Comparison of ENCODE assay signal across 9 cellular contexts in the genomic region with DNA sequence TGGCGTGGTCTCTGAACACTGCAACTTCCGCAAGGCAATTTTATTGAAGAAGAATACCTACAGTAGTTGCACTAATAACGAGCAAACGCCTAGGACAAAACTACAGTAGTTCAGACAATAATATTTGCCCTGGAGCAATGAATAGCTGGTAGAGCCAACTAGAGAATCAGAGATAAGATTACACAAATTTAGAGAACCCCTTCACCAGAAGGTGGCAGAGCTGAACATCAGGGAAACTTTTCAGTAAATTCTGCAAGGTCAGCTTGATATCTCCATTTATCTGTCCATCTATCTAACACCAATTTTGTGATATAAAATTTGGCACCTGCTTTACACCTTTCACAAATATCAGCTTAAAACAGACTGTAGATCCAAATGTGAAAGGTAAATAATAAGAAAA. TPM values are rescaled to one million over a fixed set of nuclear protein-coding genes. Genes with fewer than 3 reads are reported as not detected.
DNase-seq lines count a peak whose midpoint lies in the region; ATAC-seq and TF ChIP-seq lines count a peak whose summit lies in the region.
"Had no signal": no experiment of that assay in that cellular context is flagged by ENCODE, and none has a peak within 500 bp of the region (broad histone marks: within the 10 kb centered on the region; RNA-seq: fewer than 3 reads in every experiment).

No MANE protein-coding gene starts in this region.

- no peak overlapping the region for H3K4me3 Mint-ChIP-seq in activated CD4-positive, alpha-beta T cell treated with anti-CD3 and anti-CD28 coated beads, Interleukin-2, amount 10 ng/mL, durations not matched to agents 7 days and 5 days
- H3K4me3 Mint-ChIP-seq in T-helper 17 cell, result no peak overlapping the region

- no peaks in the 10 kb centered on the region for H3K27me3 Mint-ChIP-seq in activated CD4-positive, alpha-beta T cell treated with anti-CD3 and anti-CD28 coated beads, Interleukin-2, amount 10 ng/mL, durations not matched to agents 7 days and 5 days
- no peaks in the 10 kb centered on the region for H3K27me3 Mint-ChIP-seq in T-helper 17 cell

- POLR2A ChIA-PET in activated CD4-positive, alpha-beta T cell treated with anti-CD3 and anti-CD28 coated beads, Interleukin-2, amount 10 ng/mL, durations not matched to agents 7 days and 5 days (lab: Charles Lee), result no interaction called here

- H3K4me1 Mint-ChIP-seq in activated CD4-positive, alpha-beta T cell treated with anti-CD3 and anti-CD28 coated beads, Interleukin-2, amount 10 ng/mL, durations not matched to agents 7 days and 5 days, result no peaks in the 10 kb centered on the region
- H3K4me1 Mint-ChIP-seq in T-helper 17 cell, result no peaks in the 10 kb centered on the region

- no peaks in the 10 kb centered on the region for H3K9me3 Mint-ChIP-seq in activated CD4-positive, alpha-beta T cell treated with anti-CD3 and anti-CD28 coated beads, Interleukin-2, amount 10 ng/mL, durations not matched to agents 7 days and 5 days

- CTCF ChIA-PET in activated CD4-positive, alpha-beta T cell treated with anti-CD3 and anti-CD28 coated beads, Interleukin-2, amount 10 ng/mL, durations not matched to agents 7 days and 5 days (lab: Charles Lee), result no interaction called here

- H3K9me3 ChIP-seq in HAP-1, result no peaks in the 10 kb centered on the region
- H3K9me3 ChIP-seq in T-helper 17 cell (ENCODE audit: control insufficient read depth, low read length, poor library complexity, severe bottlenecking), result no peaks in the 10 kb centered on the region

- no peaks in the 10 kb centered on the region for H3K36me3 Mint-ChIP-seq in activated CD4-positive, alpha-beta T cell treated with anti-CD3 and anti-CD28 coated beads, Interleukin-2, amount 10 ng/mL, durations not matched to agents 7 days and 5 days (ENCODE audit: low read depth)
- H3K36me3 Mint-ChIP-seq in T-helper 17 cell (ENCODE audit: low read depth), result no peaks in the 10 kb centered on the region

- peak; percentile 36 to 73 for DNase-seq in HAP-1 (ENCODE audit: low spot score in 2 of 2)
- DNase-seq in NCI-H2227 (lab: John Stamatoyannopoulos, UW; ENCODE audit: unreplicated experiment), result peak; percentile 42
- peak; percentile 53 for DNase-seq in choroid plexus epithelial cell (ENCODE audit: low read depth)
- peak; percentile 88 for DNase-seq in pons (ENCODE audit: low spot score)
- no peak for DNase-seq in activated CD4-positive, alpha-beta T cell treated with anti-CD3 and anti-CD28 coated beads, Interleukin-2, amount 10 ng/mL, durations not matched to agents 7 days and 5 days
- DNase-seq in T-helper 17 cell, result no peak
- DNase-seq in H7, result no peak
- no peak for DNase-seq in activated CD8-positive, alpha-beta memory T cell treated with anti-CD3 and anti-CD28 coated beads, Interleukin-2, amount 50 U/mL, for 4 hours
- DNase-seq: activated effector memory CD4-positive, alpha-beta T cell treated with anti-CD3 and anti-CD28 coated beads, Interleukin-2, amount 50 U/mL, for 16 hours had no signal

- H3K27ac Mint-ChIP-seq in activated CD4-positive, alpha-beta T cell treated with anti-CD3 and anti-CD28 coated beads, Interleukin-2, amount 10 ng/mL, durations not matched to agents 7 days and 5 days, result no peak overlapping the region
- no peak overlapping the region for H3K27ac Mint-ChIP-seq in T-helper 17 cell

- in situ Hi-C loops in HAP-1 (cut with MboI; ENCODE audit: low sequenced_read_pairs), result no loop called here

- no peak for ATAC-seq in T-helper 17 cell

- H3K4me1 ChIP-seq in HAP-1, result no peaks in the 10 kb centered on the region

- H3K4me3 ChIP-seq in HAP-1, result no peak overlapping the region
- no peak overlapping the region for H3K4me3 ChIP-seq in choroid plexus epithelial cell (ENCODE audit: low read depth, low read length)
- H3K4me3 ChIP-seq in H7 (ENCODE audit: insufficient read depth, low read depth, low read length), result no peak overlapping the region

- peak; percentile 62 for TF ChIP-seq CTCF in choroid plexus epithelial cell (conservative IDR thresholded peaks at IDR 0.05; ENCODE audit: low read depth, low read length)

- H3K36me3 ChIP-seq in HAP-1 (replicated peaks) (no peaks in the 10 kb centered on the region), H7 (replicated peaks; ENCODE audit: control insufficient read depth, insufficient read depth, low read length) (no peaks in the 10 kb centered on the region)

- H3K27me3 ChIP-seq in HAP-1 (ENCODE audit: low read depth) (no peaks in the 10 kb centered on the region), H7 (ENCODE audit: control insufficient read depth, insufficient read depth, low read length) (no peaks in the 10 kb centered on the region)

RNA-seq across cellular contexts. Expression of a gene that starts 43.8 kb away (rescaled TPM):
- total RNA-seq in activated CD4-positive, alpha-beta T cell treated with anti-CD3 and anti-CD28 coated beads, Interleukin-2, amount 10 ng/mL, durations not matched to agents 7 days and 5 days, result not detected
- total RNA-seq in T-helper 17 cell, result not detected
- total RNA-seq in H7 (2014; rRNA removed; shearing (Covaris generic)), result not detected in 2 replicates

Comparison
In these comparisons a context has a peak if more than half of its experiments do, and no peak if none do; other contexts are left out.
1. DNase-seq: peak in HAP-1 (2 of 2), NCI-H2227 (single experiment), choroid plexus epithelial cell (single experiment) and pons (single experiment); none in activated CD4-positive, alpha-beta T cell treated with anti-CD3 and anti-CD28 coated beads, Interleukin-2, amount 10 ng/mL, durations not matched to agents 7 days and 5 days (single experiment), T-helper 17 cell (0 of 3), H7 (single experiment) and activated CD8-positive, alpha-beta memory T cell treated with anti-CD3 and anti-CD28 coated beads, Interleukin-2, amount 50 U/mL, for 4 hours (single experiment).